ENCODE assay signal across 25 cellular contexts in genomic region chr2:186255823-186256222, GRCh38.
A peak's percentile ranks its signal among the peaks of the same experiment; 100 is the strongest.
DNase-seq lines count a peak whose midpoint lies in the region; ATAC-seq and TF ChIP-seq lines count a peak whose summit lies in the region.
"Had no signal": no experiment of that assay in that cellular context is flagged by ENCODE, and none has a peak within 500 bp of the region (broad histone marks: within the 10 kb centered on the region; RNA-seq: fewer than 3 reads in every experiment).

No MANE protein-coding gene starts in this region.

- CTCF ChIA-PET in WTC11 (lab: Charles Lee) (interaction anchor here (1.0 to 1.5 kb wide), 4 partner anchors 14 to 517 kb away, joined by 3 to 9 read pairs (median 4); partner anchors contain the start of gene FSIP2), PC-9 (lab: Charles Lee) (no interaction called here)

- peak overlapping the region; percentile 20; the same call in 1 of the 2 replicates for H3K4me3 Mint-ChIP-seq in WTC11
- H3K4me3 Mint-ChIP-seq: activated CD8-positive, alpha-beta memory T cell treated with anti-CD3 and anti-CD28 coated beads, Interleukin-2, amount 10 ng/mL, durations not matched to agents 7 days and 5 days; activated T-cell treated with anti-CD3 and anti-CD28 coated beads, Interleukin-2, amount 50 U/mL, for 72 hours; CD14-positive monocyte; dendritic cell treated with granulocyte-macrophage colony-stimulating factor and Interleukin-4, amounts not matched to agents 40 ng/mL and 50 ng/mL, for 4 days; immature natural killer cell; nephron; stimulated activated memory B cell treated with anti-CD40 and anti-IgM and Interleukin-4, amounts not matched to agents 10 μg/mL and 1 μg/mL and 100 μg/mL, for 72 hours; T-helper 1 cell treated with Interleukin-12 subunit alpha and Interleukin-12 subunit beta and Interleukin-4 antibody, amounts not matched to agents 30 μg/mL and 1 μg/mL, for 36 hours had no signal

- H4K20me1 ChIP-seq in PC-9 (ENCODE audit: insufficient read depth) = no peaks in the 10 kb centered on the region

- TF ChIP-seq POLR2A in thyroid gland (IDR thresholded peaks at IDR 0.05) = no peak

- H3K4me1 Mint-ChIP-seq in WTC11 = peaks cover 24% of the 10 kb centered on the region
- H3K4me1 Mint-ChIP-seq: activated CD8-positive, alpha-beta memory T cell treated with anti-CD3 and anti-CD28 coated beads, Interleukin-2, amount 10 ng/mL, durations not matched to agents 7 days and 5 days; CD14-positive monocyte; immature natural killer cell; stimulated activated memory B cell treated with anti-CD40 and anti-IgM and Interleukin-4, amounts not matched to agents 10 μg/mL and 1 μg/mL and 100 μg/mL, for 72 hours had no signal

- no TSS peak for BruUV-seq in PC-9 (replicated peaks; lab: Mats Ljungman, UMichigan)

- H2AFZ ChIP-seq in PC-9 = no peak overlapping the region

- H3K4me2 ChIP-seq in PC-9 = no peak overlapping the region

- 88 to 90% methylated on average over 4 of the region's 4 CpGs for WGBS in thyroid gland, 2 donors

- H3K4me1 ChIP-seq in PC-9 (replicated peaks; ENCODE audit: insufficient read depth) (no peaks in the 10 kb centered on the region), thyroid gland (no peaks in the 10 kb centered on the region)
- H3K4me1 ChIP-seq: esophagus squamous epithelium, foreskin keratinocyte, upper lobe of right lung had no signal

- H3K79me2 ChIP-seq in PC-9 (ENCODE audit: low read depth) = no peaks in the 10 kb centered on the region

- intact Hi-C loops in PC-9 (cut with micrococcal nuclease; ENCODE audit: unreplicated experiment) (loop anchor here (10.0 kb wide), 1 partner anchor 641 kb away; no protein-coding TSS in a partner anchor), thyroid gland (cut with DNase I) (no loop called here)

- H3K9me3 ChIP-seq in PC-9 (ENCODE audit: insufficient read depth, low read depth) = no peaks in the 10 kb centered on the region
- H3K9me3 ChIP-seq in thyroid gland = no peaks in the 10 kb centered on the region
- H3K9me3 ChIP-seq: esophagus squamous epithelium, upper lobe of right lung had no signal

- H3K36me3 Mint-ChIP-seq in WTC11 = peaks cover 7% of the 10 kb centered on the region
- H3K36me3 Mint-ChIP-seq: activated CD8-positive, alpha-beta memory T cell treated with anti-CD3 and anti-CD28 coated beads, Interleukin-2, amount 10 ng/mL, durations not matched to agents 7 days and 5 days; stimulated activated memory B cell treated with anti-CD40 and anti-IgM and Interleukin-4, amounts not matched to agents 10 μg/mL and 1 μg/mL and 100 μg/mL, for 72 hours had no signal

- H3F3A ChIP-seq in PC-9 (ENCODE audit: insufficient read depth, low read depth) = no peaks in the 10 kb centered on the region

- TF ChIP-seq CTCF in WTC11 (IDR thresholded peaks at IDR 0.05) (no peak), PC-9 (conservative IDR thresholded peaks at IDR 0.05) (no peak), thyroid gland (IDR thresholded peaks at IDR 0.05) (no peak)

- no peaks in the 10 kb centered on the region for H3K9me2 ChIP-seq in PC-9 (ENCODE audit: insufficient read depth)

- POLR2A ChIA-PET in WTC11 (lab: Charles Lee) = no interaction called here
- POLR2A ChIA-PET in PC-9 (lab: Charles Lee; ENCODE audit: unreplicated experiment) = no interaction called here

- H3K27me3 ChIP-seq in PC-9 (ENCODE audit: insufficient read depth, low read depth) = no peaks in the 10 kb centered on the region
- H3K27me3 ChIP-seq in thyroid gland = no peaks in the 10 kb centered on the region
- H3K27me3 ChIP-seq: esophagus squamous epithelium, foreskin keratinocyte, upper lobe of right lung had no signal

- H3K9me3 Mint-ChIP-seq in WTC11 = peaks cover 8% of the 10 kb centered on the region
- H3K9me3 Mint-ChIP-seq: activated T-cell treated with anti-CD3 and anti-CD28 coated beads, Interleukin-2, amount 50 U/mL, for 72 hours; dendritic cell treated with granulocyte-macrophage colony-stimulating factor and Interleukin-4, amounts not matched to agents 40 ng/mL and 50 ng/mL, for 4 days; nephron; stimulated activated memory B cell treated with anti-CD40 and anti-IgM and Interleukin-4, amounts not matched to agents 10 μg/mL and 1 μg/mL and 100 μg/mL, for 72 hours; T-helper 1 cell treated with Interleukin-12 subunit alpha and Interleukin-12 subunit beta and Interleukin-4 antibody, amounts not matched to agents 30 μg/mL and 1 μg/mL, for 36 hours had no signal

- peak; percentile 95 for ATAC-seq in WTC11
- ATAC-seq: activated CD8-positive, alpha-beta memory T cell treated with anti-CD3 and anti-CD28 coated beads, Interleukin-2, amount 10 ng/mL, durations not matched to agents 7 days and 5 days; activated T-cell treated with anti-CD3 and anti-CD28 coated beads, Interleukin-2, amount 50 U/mL, for 72 hours; upper lobe of right lung had no signal

- no peaks in the 10 kb centered on the region for H3K36me3 ChIP-seq in PC-9 (ENCODE audit: low read depth)
- H3K36me3 ChIP-seq in thyroid gland = no peaks in the 10 kb centered on the region
- H3K36me3 ChIP-seq: esophagus squamous epithelium, upper lobe of right lung had no signal

- H3K27ac Mint-ChIP-seq in WTC11 = peak overlapping the region; percentile 70
- H3K27ac Mint-ChIP-seq: activated CD8-positive, alpha-beta memory T cell treated with anti-CD3 and anti-CD28 coated beads, Interleukin-2, amount 10 ng/mL, durations not matched to agents 7 days and 5 days; activated T-cell treated with anti-CD3 and anti-CD28 coated beads, Interleukin-2, amount 50 U/mL, for 72 hours; CD14-positive monocyte; dendritic cell treated with granulocyte-macrophage colony-stimulating factor and Interleukin-4, amounts not matched to agents 40 ng/mL and 50 ng/mL, for 4 days; immature natural killer cell; stimulated activated memory B cell treated with anti-CD40 and anti-IgM and Interleukin-4, amounts not matched to agents 10 μg/mL and 1 μg/mL and 100 μg/mL, for 72 hours; T-helper 1 cell treated with Interleukin-12 subunit alpha and Interleukin-12 subunit beta and Interleukin-4 antibody, amounts not matched to agents 30 μg/mL and 1 μg/mL, for 36 hours had no signal

- DNase-seq in NCI-H526 (lab: John Stamatoyannopoulos, UW) (peak; percentile 8 to 16), NCI-H526 treated with DMSO at 0.1 percent for 48 hours (lab: John Stamatoyannopoulos, UW) (no peak), WTC11 (ENCODE audit: low spot score) (peak; percentile 52), iPS-NIHi11 (ENCODE audit: low spot score) (peak; percentile 51), cerebellar cortex (ENCODE audit: low spot score) (no peak), PC-9 (no peak), MV-4-11 (lab: John Stamatoyannopoulos, UW) (no peak), thyroid gland (no peak)
- DNase-seq: activated CD4-positive, CD25-positive, alpha-beta regulatory T cell; activated CD8-positive, alpha-beta memory T cell treated with anti-CD3 and anti-CD28 coated beads, Interleukin-2, amount 10 ng/mL, durations not matched to agents 7 days and 5 days; activated T-cell treated with anti-CD3 and anti-CD28 coated beads, Interleukin-2, amount 50 U/mL, for 72 hours; central memory CD4-positive, alpha-beta T cell; DMS79 treated with DMSO at 0.1 percent for 48 hours; esophagus squamous epithelium; immature natural killer cell; NCI-H2081 treated with DMSO at 0.1 percent for 48 hours; stimulated activated CD4-positive, alpha-beta T cell treated with anti-CD3 and anti-CD28 coated beads, Interleukin-15, amount 100 ng/mL, for 24 hours; upper lobe of right lung had no signal

- no peak overlapping the region for H3K27ac ChIP-seq in PC-9
- no peak overlapping the region for H3K27ac ChIP-seq in thyroid gland
- H3K27ac ChIP-seq: esophagus squamous epithelium, foreskin keratinocyte, SK-N-MC, upper lobe of right lung had no signal

- H3K4me3 ChIP-seq in PC-9 (no peak overlapping the region), thyroid gland (replicated peaks in 1 of 3) (no peak overlapping the region)
- H3K4me3 ChIP-seq: esophagus squamous epithelium, SK-N-MC, upper lobe of right lung had no signal

- H3K27me3 Mint-ChIP-seq in WTC11 (ENCODE audit: low read depth) = no peaks in the 10 kb centered on the region
- H3K27me3 Mint-ChIP-seq: activated CD8-positive, alpha-beta memory T cell treated with anti-CD3 and anti-CD28 coated beads, Interleukin-2, amount 10 ng/mL, durations not matched to agents 7 days and 5 days; dendritic cell treated with granulocyte-macrophage colony-stimulating factor and Interleukin-4, amounts not matched to agents 40 ng/mL and 50 ng/mL, for 4 days; stimulated activated memory B cell treated with anti-CD40 and anti-IgM and Interleukin-4, amounts not matched to agents 10 μg/mL and 1 μg/mL and 100 μg/mL, for 72 hours had no signal

TF ChIP-seq in WTC11, 78 proteins besides CTCF, POLR2A, EP300 and RAD21:
- TF ChIP-seq ETV6 (CRISPR knock-in tag; IDR thresholded peaks at IDR 0.05) (peak; percentile 47; the same call in 1 of the 2 replicates), ZNF425 (CRISPR knock-in tag; conservative IDR thresholded peaks at IDR 0.05) (no peak), TEAD1 (CRISPR knock-in tag; IDR thresholded peaks at IDR 0.05) (peak; percentile 68; the same call in 1 of the 2 replicates), FOXK1 (CRISPR knock-in tag; IDR thresholded peaks at IDR 0.05) (peak; percentile 53; the same call in 1 of the 2 replicates)
TF ChIP-seq in WTC11: peak in this region for 3.

Comparison
In these comparisons a context has a peak if more than half of its experiments do, and no peak if none do; other contexts are left out.
1. DNase-seq: peak in NCI-H526 (2 of 2), WTC11 (single experiment) and iPS-NIHi11 (single experiment); none in NCI-H526 treated with DMSO at 0.1 percent for 48 hours (single experiment), cerebellar cortex (single experiment), PC-9 (0 of 2), MV-4-11 (single experiment) and thyroid gland (0 of 2).